ENCODE assay signal across 21 cellular contexts in the genomic region with DNA sequence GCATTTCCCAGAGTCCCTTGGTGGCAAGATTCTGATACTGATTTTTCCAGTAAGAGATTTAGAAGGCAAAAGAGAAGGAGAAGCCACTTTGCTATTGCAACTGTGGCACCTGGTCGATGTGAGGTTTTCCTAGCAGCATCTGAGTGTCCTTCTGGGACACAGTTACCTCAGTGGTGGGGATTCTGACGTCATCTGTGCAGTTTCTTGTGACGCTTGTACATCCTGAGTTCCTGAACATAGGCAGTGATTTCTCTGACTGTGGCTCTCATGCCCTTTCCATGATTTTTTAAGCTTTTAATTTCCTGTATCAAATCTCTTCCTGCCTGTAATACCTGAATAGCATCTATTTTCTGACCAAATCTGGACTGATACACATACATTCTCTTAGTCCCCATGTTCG. TPM values are rescaled to one million over a fixed set of nuclear protein-coding genes. Genes with fewer than 3 reads are reported as not detected.
DNase-seq lines count a peak whose midpoint lies in the region; ATAC-seq and TF ChIP-seq lines count a peak whose summit lies in the region.
"Had no signal": no experiment of that assay in that cellular context is flagged by ENCODE, and none has a peak within 500 bp of the region (broad histone marks: within the 10 kb centered on the region; RNA-seq: fewer than 3 reads in every experiment).

No MANE protein-coding gene starts in this region.

- in situ Hi-C loops in gastrocnemius medialis (cut with MboI; ENCODE audit: low sequenced_read_pairs in 4 of 4) = no loop called here

- TF ChIP-seq CTCF in left ventricle myocardium inferior (IDR thresholded peaks at IDR 0.05; ENCODE audit: borderline replicate concordance) = no peak
- no peak for TF ChIP-seq CTCF in GM23338 (conservative IDR thresholded peaks at IDR 0.05; ENCODE audit: low read depth in 2 of 2)
- no peak for TF ChIP-seq CTCF in glutamatergic neuron (IDR thresholded peaks at IDR 0.05; ENCODE audit: partially characterized antibody, unreplicated experiment)
- TF ChIP-seq CTCF in gastrocnemius medialis (IDR thresholded peaks at IDR 0.05 in 4 of 5, conservative IDR thresholded peaks at IDR 0.05 in 1 of 5) = no peak
- no peak for TF ChIP-seq CTCF in tibial artery (IDR thresholded peaks at IDR 0.05)

- peak overlapping the region; percentile 77 for H3K27ac ChIP-seq in left ventricle myocardium inferior (replicated peaks)
- no peak overlapping the region; the same call in 1 of the 2 replicates for H3K27ac ChIP-seq in GM23338 (ENCODE audit: low read depth)
- peak overlapping the region; percentile 86 to 98 (median 94) for H3K27ac ChIP-seq in gastrocnemius medialis
- no peak overlapping the region for H3K27ac ChIP-seq in tibial artery
- H3K27ac ChIP-seq: A549; BLaER1 treated with 17β-estradiol and CSF1 and Interleukin-3, amounts not matched to agents 10 nM and 100 nM had no signal

- no peak for ATAC-seq in Right ventricle myocardium inferior
- no peak for ATAC-seq in GM23338
- no peak for ATAC-seq in gastrocnemius medialis
- ATAC-seq: A549 had no signal

- intact Hi-C loops in left ventricle myocardium inferior (cut with micrococcal nuclease) (no loop called here), Right ventricle myocardium inferior (cut with DNase I) (no loop called here), gastrocnemius medialis (cut with DNase I; ENCODE audit: low total_unique reads) (no loop called here), tibial artery (cut with DNase I; ENCODE audit: low total_unique reads) (no loop called here)

- H3K4me1 Mint-ChIP-seq in GM23338 (peaks cover 44% of the 10 kb centered on the region), glutamatergic neuron (ENCODE audit: low read depth, unreplicated experiment) (peaks cover 69% of the 10 kb centered on the region)

- no peaks in the 10 kb centered on the region for H3K9me2 ChIP-seq in GM23338 (ENCODE audit: insufficient read depth)

- H4K20me1 ChIP-seq in GM23338 (replicated peaks; ENCODE audit: insufficient read depth) = peaks cover 51% of the 10 kb centered on the region

- no peak overlapping the region for H3K4me3 Mint-ChIP-seq in GM23338
- peak overlapping the region; percentile 47 for H3K4me3 Mint-ChIP-seq in glutamatergic neuron (ENCODE audit: unreplicated experiment)
- H3K4me3 Mint-ChIP-seq: CD14-positive monocyte; CD4-positive, alpha-beta memory T cell had no signal

- H3F3A ChIP-seq in GM23338 (replicated peaks; ENCODE audit: low read depth) = no peaks in the 10 kb centered on the region

- H3K36me3 ChIP-seq in left ventricle myocardium inferior (no peaks in the 10 kb centered on the region), GM23338 (ENCODE audit: insufficient read depth) (no peaks in the 10 kb centered on the region), gastrocnemius medialis (no peaks in the 10 kb centered on the region), tibial artery (no peaks in the 10 kb centered on the region)
- H3K36me3 ChIP-seq: BE2C had no signal

- no peaks in the 10 kb centered on the region for H3K9me3 ChIP-seq in left ventricle myocardium inferior (replicated peaks)
- H3K9me3 ChIP-seq in gastrocnemius medialis = no peaks in the 10 kb centered on the region
- no peaks in the 10 kb centered on the region for H3K9me3 ChIP-seq in tibial artery
- H3K9me3 ChIP-seq: A549; BE2C; BLaER1 treated with 17β-estradiol and CSF1 and Interleukin-3, amounts not matched to agents 10 nM and 100 nM had no signal

- no peak for DNase-seq in left ventricle myocardium inferior
- no peak for DNase-seq in Right ventricle myocardium inferior (ENCODE audit: missing footprints)
- DNase-seq in GM23338 (ENCODE audit: low spot score) = no peak
- peak; percentile 29 for DNase-seq in glutamatergic neuron
- no peak for DNase-seq in gastrocnemius medialis
- DNase-seq in tibial artery = no peak
- no peak for DNase-seq in SIG-M5 (lab: John Stamatoyannopoulos, UW)
- DNase-seq: 8988T; ACHN; AML-193; BE2C; Calu3; CD4-positive, alpha-beta memory T cell; COR-L47; DMS153; DND-41; H7; HCEC 1CT had no signal

- no peak overlapping the region for H2AFZ ChIP-seq in GM23338

- no peaks in the 10 kb centered on the region for H3K9me3 Mint-ChIP-seq in GM23338
- H3K9me3 Mint-ChIP-seq in glutamatergic neuron (ENCODE audit: unreplicated experiment) = peaks cover 18% of the 10 kb centered on the region
- H3K9me3 Mint-ChIP-seq: CD14-positive monocyte; CD4-positive, alpha-beta memory T cell had no signal

- H3K36me3 Mint-ChIP-seq in GM23338 (ENCODE audit: low read depth) (peaks cover 3% of the 10 kb centered on the region; the same call in 1 of the 3 replicates), glutamatergic neuron (ENCODE audit: unreplicated experiment) (no peaks in the 10 kb centered on the region)
- H3K36me3 Mint-ChIP-seq: CD14-positive monocyte had no signal

- peaks cover 100% of the 10 kb centered on the region for H3K79me2 ChIP-seq in GM23338 (replicated peaks; ENCODE audit: insufficient read depth)

- H3K27ac Mint-ChIP-seq in GM23338 = no peak overlapping the region
- peak overlapping the region; percentile 88 for H3K27ac Mint-ChIP-seq in glutamatergic neuron (ENCODE audit: unreplicated experiment)
- H3K27ac Mint-ChIP-seq: CD4-positive, alpha-beta memory T cell had no signal

- peak overlapping the region; percentile 38; the same call in 1 of the 2 replicates for H3K4me2 ChIP-seq in GM23338
- H3K4me2 ChIP-seq: A549; BLaER1 treated with 17β-estradiol and CSF1 and Interleukin-3, amounts not matched to agents 10 nM and 100 nM had no signal

- no peak for TF ChIP-seq POLR2A in gastrocnemius medialis (IDR thresholded peaks at IDR 0.05)

- H3K4me3 ChIP-seq in left ventricle myocardium inferior = no peak overlapping the region
- H3K4me3 ChIP-seq in GM23338 = no peak overlapping the region
- no peak overlapping the region for H3K4me3 ChIP-seq in gastrocnemius medialis
- H3K4me3 ChIP-seq in tibial artery = no peak overlapping the region
- H3K4me3 ChIP-seq: A549; BLaER1 treated with 17β-estradiol and CSF1 and Interleukin-3, amounts not matched to agents 10 nM and 100 nM had no signal

- H3K27me3 Mint-ChIP-seq in GM23338 (ENCODE audit: insufficient read depth, low read depth, poor library complexity) = peaks cover 3% of the 10 kb centered on the region
- H3K27me3 Mint-ChIP-seq in glutamatergic neuron (ENCODE audit: unreplicated experiment) = peaks cover 5% of the 10 kb centered on the region
- H3K27me3 Mint-ChIP-seq: CD4-positive, alpha-beta memory T cell had no signal

- peaks cover 96% of the 10 kb centered on the region for H3K4me1 ChIP-seq in left ventricle myocardium inferior
- peaks cover 28% of the 10 kb centered on the region for H3K4me1 ChIP-seq in GM23338 (ENCODE audit: insufficient read depth)
- peaks cover 90 to 93% of the 10 kb centered on the region in 2 donors for H3K4me1 ChIP-seq in gastrocnemius medialis
- peaks cover 0 to 29% (median 12%) of the 10 kb centered on the region in 4 donors for H3K4me1 ChIP-seq in tibial artery
- H3K4me1 ChIP-seq: A549 had no signal

- H3K27me3 ChIP-seq in left ventricle myocardium inferior (ENCODE audit: low read depth) = no peaks in the 10 kb centered on the region
- H3K27me3 ChIP-seq in GM23338 (ENCODE audit: insufficient read depth) = no peaks in the 10 kb centered on the region
- H3K27me3 ChIP-seq in gastrocnemius medialis = no peaks in the 10 kb centered on the region
- no peaks in the 10 kb centered on the region for H3K27me3 ChIP-seq in tibial artery
- H3K27me3 ChIP-seq: BE2C; BLaER1 treated with 17β-estradiol and CSF1 and Interleukin-3, amounts not matched to agents 10 nM and 100 nM had no signal

RNA-seq across cellular contexts. Expression of a gene that starts 8.9 kb away (rescaled TPM):
- total RNA-seq in left ventricle myocardium inferior (162 TPM), Right ventricle myocardium inferior (122 TPM), glutamatergic neuron (ENCODE audit: unreplicated experiment) (28.5 TPM), gastrocnemius medialis (100 to 1,000 TPM; 117 to 453 (median 249) TPM)
- total RNA-seq in GM23338 (2014; rRNA removed; shearing (Covaris generic)) = 13.2 and 22.7 TPM in 2 replicates
- 8.9 and 9.6 TPM in 2 replicates for polyA plus RNA-seq in GM23338 (2016; fragmentation: Nextera tagmentation; extraction: Ambion mirVana)

RNA-seq across cellular contexts. Expression of a gene that starts 57.2 kb away (rescaled TPM):
- total RNA-seq in left ventricle myocardium inferior = 365 TPM
- total RNA-seq in Right ventricle myocardium inferior = 365 TPM
- 65.4 and 74.9 TPM in 2 replicates for total RNA-seq in GM23338 (2014; rRNA removed; shearing (Covaris generic))
- polyA plus RNA-seq in GM23338 (2016; fragmentation: Nextera tagmentation; extraction: Ambion mirVana) = 101 and 113 TPM in 2 replicates
- 77.7 TPM for total RNA-seq in glutamatergic neuron (ENCODE audit: unreplicated experiment)
- 100 to 1,000 TPM; 127 to 348 (median 179) TPM for total RNA-seq in gastrocnemius medialis

RNA-seq across cellular contexts. Expression of a gene that starts 57.3 kb away (rescaled TPM):
- total RNA-seq in left ventricle myocardium inferior = 45.1 TPM
- 44.4 TPM for total RNA-seq in Right ventricle myocardium inferior
- 45.5 and 46.7 TPM in 2 replicates for total RNA-seq in GM23338 (2014; rRNA removed; shearing (Covaris generic))
- polyA plus RNA-seq in GM23338 (2016; fragmentation: Nextera tagmentation; extraction: Ambion mirVana) = 212 and 229 TPM in 2 replicates
- total RNA-seq in glutamatergic neuron (ENCODE audit: unreplicated experiment) = 45.0 TPM
- 10 to 100 TPM; 34.9 to 74.0 (median 41.2) TPM for total RNA-seq in gastrocnemius medialis

Comparison
In these comparisons a context has a peak if more than half of its experiments do, and no peak if none do; other contexts are left out.
1. H3K27ac ChIP-seq: peak in left ventricle myocardium inferior (single experiment) and gastrocnemius medialis (4 of 4); none in GM23338 (single experiment) and tibial artery (0 of 2).